9 cellular contexts compared by ENCODE assay signal in genomic region chr3:53375019-53375418, GRCh38. TPM values are rescaled to one million over a fixed set of nuclear protein-coding genes. Genes with fewer than 3 reads are reported as not detected.
DNase-seq lines count a peak whose midpoint lies in the region; ATAC-seq and TF ChIP-seq lines count a peak whose summit lies in the region.
"Had no signal": no experiment of that assay in that cellular context is flagged by ENCODE, and none has a peak within 500 bp of the region (broad histone marks: within the 10 kb centered on the region; RNA-seq: fewer than 3 reads in every experiment).

No MANE protein-coding gene starts in this region.

- H3K9me3 ChIP-seq in DOHH2 (ENCODE audit: control insufficient read depth, insufficient read depth, low read length) (no peaks in the 10 kb centered on the region), NT2/D1 (ENCODE audit: insufficient read depth, low read length) (peaks cover 18% of the 10 kb centered on the region), gastroesophageal sphincter (no peaks in the 10 kb centered on the region), ovary (no peaks in the 10 kb centered on the region)

- H3K4me3 ChIP-seq in DOHH2 (ENCODE audit: low read length): no peak overlapping the region
- H3K4me3 ChIP-seq in NT2/D1 (ENCODE audit: insufficient read length, low read depth): no peak overlapping the region
- no peak overlapping the region for H3K4me3 ChIP-seq in gastroesophageal sphincter
- H3K4me3 ChIP-seq in ovary: no peak overlapping the region

- H3K9ac ChIP-seq in NT2/D1 (ENCODE audit: insufficient read length, low read depth): no peak overlapping the region

- peak; percentile 91 for TF ChIP-seq CTCF in DOHH2 (IDR thresholded peaks at IDR 0.05; ENCODE audit: low read depth, low read length, poor library complexity, severe bottlenecking)
- TF ChIP-seq CTCF in gastroesophageal sphincter (IDR thresholded peaks at IDR 0.05): peak; percentile 57 to 80 (median 72)
- TF ChIP-seq CTCF in ovary (IDR thresholded peaks at IDR 0.05): no peak

- no peak overlapping the region for H3K4me2 ChIP-seq in DOHH2 (ENCODE audit: low read length)

- intact Hi-C loops in ovary (cut with DNase I): loop anchor here in 1 of 4 donors (10.0 kb wide), 1 partner anchor 340 kb away; no protein-coding TSS in a partner anchor

- H3K27ac ChIP-seq in DOHH2 (ENCODE audit: low read depth, low read length) (no peak overlapping the region), gastroesophageal sphincter (no peak overlapping the region), ovary (no peak overlapping the region)

- no peaks in the 10 kb centered on the region for H3F3A ChIP-seq in DOHH2 (ENCODE audit: control insufficient read depth, insufficient read depth)

- H4K20me1 ChIP-seq in DOHH2 (ENCODE audit: control insufficient read depth, insufficient read depth, low read depth, low read length): no peaks in the 10 kb centered on the region

- DNase-seq in NT2/D1 (ENCODE audit: low read depth, low spot score): peak; percentile 75
- DNase-seq in ovary: peak; percentile 28 to 60 (median 37)
- no peak for DNase-seq in middle frontal gyrus (ENCODE audit: extremely low spot score, low spot score)

- H3K27me3 ChIP-seq in DOHH2 (ENCODE audit: control insufficient read depth, low read length) (peaks cover 7% of the 10 kb centered on the region; the same call in 1 of the 2 replicates), NT2/D1 (ENCODE audit: insufficient read depth, insufficient read length) (no peaks in the 10 kb centered on the region), gastroesophageal sphincter (peaks cover 15% of the 10 kb centered on the region), ovary (no peaks in the 10 kb centered on the region)

- H3K9me3 Mint-ChIP-seq in activated T-helper 17 cell treated with anti-CD3 and anti-CD28 coated beads, Interleukin-2, amount 50 U/mL, for 72 hours: no peaks in the 10 kb centered on the region

- no peaks in the 10 kb centered on the region for H3K9me2 ChIP-seq in DOHH2 (replicated peaks; ENCODE audit: control insufficient read depth, low read length)

- ATAC-seq in HG02610 (IDR thresholded peaks at IDR 0.05; ENCODE audit: unreplicated experiment) (peak; percentile 63), gastroesophageal sphincter (peak; percentile 79), GM21447 (IDR thresholded peaks at IDR 0.05; ENCODE audit: unreplicated experiment) (no peak)
- peak; percentile 85 for ATAC-seq in activated T-helper 17 cell treated with anti-CD3 and anti-CD28 coated beads, Interleukin-2, amount 50 U/mL, for 72 hours (replicated peaks)

- no peak for TF ChIP-seq POLR2A in gastroesophageal sphincter (IDR thresholded peaks at IDR 0.05)
- TF ChIP-seq POLR2A in ovary (IDR thresholded peaks at IDR 0.05): no peak

- no peak overlapping the region for H3K4me3 Mint-ChIP-seq in activated T-helper 17 cell treated with anti-CD3 and anti-CD28 coated beads, Interleukin-2, amount 50 U/mL, for 72 hours
- H3K4me3 Mint-ChIP-seq: activated naive CD8-positive, alpha-beta T cell had no signal

- H3K27me3 Mint-ChIP-seq in activated T-helper 17 cell treated with anti-CD3 and anti-CD28 coated beads, Interleukin-2, amount 50 U/mL, for 72 hours: peaks cover 30% of the 10 kb centered on the region

- WGBS in gastroesophageal sphincter (ENCODE audit: low coverage in 1 of 2), 2 donors: 44 to 59% methylated on average over 7 to 8 of the region's 8 CpGs
- WGBS in ovary, 3 donors: 50 to 54% (median 52%) methylated on average over 8 of the region's 8 CpGs

- H3K79me2 ChIP-seq in DOHH2 (ENCODE audit: control insufficient read depth, low read length): no peaks in the 10 kb centered on the region

- H3K4me1 Mint-ChIP-seq in activated T-helper 17 cell treated with anti-CD3 and anti-CD28 coated beads, Interleukin-2, amount 50 U/mL, for 72 hours: no peaks in the 10 kb centered on the region

- H3K36me3 ChIP-seq in DOHH2 (ENCODE audit: control insufficient read depth, low read length) (no peaks in the 10 kb centered on the region), NT2/D1 (ENCODE audit: insufficient read depth, insufficient read length, low read length) (no peaks in the 10 kb centered on the region), gastroesophageal sphincter (no peaks in the 10 kb centered on the region), ovary (no peaks in the 10 kb centered on the region)

- H3K27ac Mint-ChIP-seq in activated T-helper 17 cell treated with anti-CD3 and anti-CD28 coated beads, Interleukin-2, amount 50 U/mL, for 72 hours: no peak overlapping the region
- H3K27ac Mint-ChIP-seq: activated naive CD8-positive, alpha-beta T cell had no signal

- TF ChIP-seq EP300 in gastroesophageal sphincter (IDR thresholded peaks at IDR 0.05) (no peak), ovary (IDR thresholded peaks at IDR 0.05) (no peak)

- no peaks in the 10 kb centered on the region for H3K4me1 ChIP-seq in DOHH2 (ENCODE audit: control insufficient read depth, low read length)
- no peaks in the 10 kb centered on the region for H3K4me1 ChIP-seq in NT2/D1 (ENCODE audit: insufficient read depth, insufficient read length)
- H3K4me1 ChIP-seq in gastroesophageal sphincter: peaks cover 0 to 5% (median 0%) of the 10 kb centered on the region in 3 donors
- no peaks in the 10 kb centered on the region for H3K4me1 ChIP-seq in ovary (ENCODE audit: insufficient read depth)

- H3K36me3 Mint-ChIP-seq in activated T-helper 17 cell treated with anti-CD3 and anti-CD28 coated beads, Interleukin-2, amount 50 U/mL, for 72 hours (ENCODE audit: low read depth): no peaks in the 10 kb centered on the region
- H3K36me3 Mint-ChIP-seq: activated naive CD8-positive, alpha-beta T cell had no signal

RNA-seq across cellular contexts. Expression of gene DCP1A, which starts 27.7 kb away (rescaled TPM):
- total RNA-seq in activated T-helper 17 cell treated with anti-CD3 and anti-CD28 coated beads, Interleukin-2, amount 50 U/mL, for 72 hours: 10 to 100 TPM; 30.4 to 38.1 TPM
- total RNA-seq in gastroesophageal sphincter (10 to 100 TPM; 20.7 to 37.4 (median 27.1) TPM), ovary (10 to 100 TPM; 16.7 to 34.1 (median 27.1) TPM)
- polyA plus RNA-seq in ovary: 10 to 100 TPM; 11.5 to 16.9 TPM

Comparison
In these comparisons a context has a peak if more than half of its experiments do, and no peak if none do; other contexts are left out.
1. CTCF ChIP-seq: peak in DOHH2 (single experiment) and gastroesophageal sphincter (4 of 4); none in ovary (0 of 3).